ENCODE assay signal across 15 cellular contexts in the genomic region with DNA sequence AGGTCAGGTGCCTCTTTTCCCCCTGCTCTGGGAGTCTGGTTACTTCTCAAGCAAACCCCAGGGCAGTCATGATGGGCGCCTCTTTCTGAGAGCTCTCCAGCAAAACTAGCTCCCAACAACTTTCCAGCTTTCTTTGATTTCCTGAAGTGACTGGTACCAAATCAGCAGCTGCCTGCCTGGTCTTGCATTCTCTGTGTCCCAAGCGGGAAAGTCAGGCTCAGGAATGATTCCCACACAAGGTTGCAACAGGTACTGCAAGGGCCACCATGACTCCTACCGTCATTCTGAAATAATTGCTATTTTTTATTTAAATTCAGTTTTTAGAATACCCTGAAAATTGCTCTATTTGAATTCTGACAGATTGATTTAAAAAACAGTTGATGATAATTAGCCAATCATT.
DNase-seq lines count a peak whose midpoint lies in the region; ATAC-seq and TF ChIP-seq lines count a peak whose summit lies in the region.
"Had no signal": no experiment of that assay in that cellular context is flagged by ENCODE, and none has a peak within 500 bp of the region (broad histone marks: within the 10 kb centered on the region; RNA-seq: fewer than 3 reads in every experiment).

No MANE protein-coding gene starts in this region.

- H3K27me3 Mint-ChIP-seq in endodermal cell (ENCODE audit: insufficient read depth): no peaks in the 10 kb centered on the region
- H3K27me3 Mint-ChIP-seq: B cell had no signal

- no peak overlapping the region for H3K9ac ChIP-seq in endodermal cell (ENCODE audit: extremely low read depth, low read length, poor library complexity, severe bottlenecking)

- no peaks in the 10 kb centered on the region for H3K36me3 Mint-ChIP-seq in endodermal cell (ENCODE audit: low read depth)
- H3K36me3 Mint-ChIP-seq: CD14-positive monocyte; CD8-positive, alpha-beta T cell had no signal

- 88 to 94% methylated on average over 1 to 3 of the region's 3 CpGs for WGBS in endodermal cell (ENCODE audit: insufficient coverage in 1 of 2, insufficient read length in 1 of 2), 2 experiments

- H3K27ac Mint-ChIP-seq in endodermal cell: no peak overlapping the region
- H3K27ac Mint-ChIP-seq: B cell; CD14-positive monocyte; CD8-positive, alpha-beta T cell had no signal

- H3K4me3 Mint-ChIP-seq in endodermal cell: no peak overlapping the region
- H3K4me3 Mint-ChIP-seq: B cell; CD14-positive monocyte; CD8-positive, alpha-beta T cell had no signal

- H3K4me3 ChIP-seq in H7 (ENCODE audit: insufficient read depth, low read depth, low read length): no peak overlapping the region
- no peak overlapping the region for H3K4me3 ChIP-seq in endodermal cell (ENCODE audit: low read length)

- H3K4me1 Mint-ChIP-seq in endodermal cell: peaks cover 16% of the 10 kb centered on the region

- H3K9me3 ChIP-seq in endodermal cell (ENCODE audit: control insufficient read depth, low read length): no peaks in the 10 kb centered on the region

- intact Hi-C loops in Right ventricle myocardium superior (cut with DNase I): no loop called here

- DNase-seq in H7 (peak; percentile 38), endodermal cell (peak; percentile 69), iPS-NIHi11 (ENCODE audit: low spot score) (peak; percentile 24), NCI-H526 treated with DMSO at 0.1 percent for 48 hours (lab: John Stamatoyannopoulos, UW) (no peak), Right ventricle myocardium superior (no peak), NCI-H1417 (lab: John Stamatoyannopoulos, UW) (no peak)
- DNase-seq: CD8-positive, alpha-beta T cell; COR-L47; DMS153; DMS79 treated with DMSO at 0.1 percent for 48 hours; EL; IMR-90 had no signal

- no peak overlapping the region for H3K27ac ChIP-seq in endodermal cell (ENCODE audit: low read depth, low read length)

- no peaks in the 10 kb centered on the region for H3K9me3 Mint-ChIP-seq in endodermal cell
- H3K9me3 Mint-ChIP-seq: CD8-positive, alpha-beta T cell had no signal

- ATAC-seq in GM21723 (IDR thresholded peaks at IDR 0.05; ENCODE audit: unreplicated experiment): no peak
- ATAC-seq in Right ventricle myocardium superior (ENCODE audit: poor library complexity): no peak
- ATAC-seq: CD8-positive, alpha-beta T cell had no signal

- H3K4me1 ChIP-seq in endodermal cell (ENCODE audit: control insufficient read depth, insufficient read depth, low read length): no peaks in the 10 kb centered on the region

- peak; percentile 63 for TF ChIP-seq CTCF in endodermal cell (conservative IDR thresholded peaks at IDR 0.05)

- H3K36me3 ChIP-seq in H7 (replicated peaks; ENCODE audit: control insufficient read depth, insufficient read depth, low read length) (no peaks in the 10 kb centered on the region), endodermal cell (ENCODE audit: control insufficient read depth, insufficient read depth, low read length) (no peaks in the 10 kb centered on the region)

- H3K27me3 ChIP-seq in H7 (ENCODE audit: control insufficient read depth, insufficient read depth, low read length) (no peaks in the 10 kb centered on the region), endodermal cell (ENCODE audit: control insufficient read depth, insufficient read depth, low read length, poor library complexity, severe bottlenecking) (no peaks in the 10 kb centered on the region)

Comparison
In these comparisons a context has a peak if more than half of its experiments do, and no peak if none do; other contexts are left out.
1. DNase-seq: peak in H7 (single experiment), endodermal cell (single experiment) and iPS-NIHi11 (single experiment); none in NCI-H526 treated with DMSO at 0.1 percent for 48 hours (single experiment), Right ventricle myocardium superior (single experiment) and NCI-H1417 (0 of 3).